In genomic region chr11:62613275-62613864, GRCh38 we compare ENCODE assay signal across 8 cellular contexts. TPM values are rescaled to one million over a fixed set of nuclear protein-coding genes. Genes with fewer than 3 reads are reported as not detected.
DNase-seq lines count a peak whose midpoint lies in the region; ATAC-seq and TF ChIP-seq lines count a peak whose summit lies in the region.

No MANE protein-coding gene starts in this region.

- H3K4me3 ChIP-seq in liver (ENCODE audit: low read depth in 1 of 3, low read length in 3 of 3) (no peak overlapping the region), thyroid gland (replicated peaks in 1 of 3) (no peak overlapping the region)

- WGBS in liver = 66% methylated on average over 23 of the region's 23 CpGs
- 73 to 86% methylated on average over 6 to 11 of the region's 23 CpGs for WGBS in thyroid gland, 2 donors

- H3K36me3 ChIP-seq in liver (ENCODE audit: control insufficient read depth in 4 of 4, insufficient read depth in 3 of 4, low read depth in 1 of 4, low read length in 3 of 4) (peaks cover 0 to 21% (median 2%) of the 10 kb centered on the region in 4 donors), thyroid gland (peaks cover 2 to 8% of the 10 kb centered on the region in 2 donors)

- H3K27ac ChIP-seq in angular gyrus (ENCODE audit: low read depth, low read length) = peak overlapping the region; percentile 95
- peak overlapping the region; percentile 73 to 88 for H3K27ac ChIP-seq in liver (ENCODE audit: low read depth in 1 of 2, low read length in 2 of 2)
- H3K27ac ChIP-seq in thyroid gland = peak overlapping the region; percentile 36 to 95 (median 87)

- H3K9me3 Mint-ChIP-seq in T-helper 2 cell treated with Interferon-gamma antibody and Interleukin-4, amounts not matched to agents 5 μg/mL and 100 μg/mL, for 36 hours = no peaks in the 10 kb centered on the region

- H3K9ac ChIP-seq in liver (ENCODE audit: low read depth in 1 of 2, low read length in 2 of 2) = no peak overlapping the region

- peaks cover 32% of the 10 kb centered on the region for H3K36me3 Mint-ChIP-seq in T-helper 2 cell treated with Interferon-gamma antibody and Interleukin-4, amounts not matched to agents 5 μg/mL and 100 μg/mL, for 36 hours (ENCODE audit: low read depth)

- no peaks in the 10 kb centered on the region for H3K9me3 ChIP-seq in liver (ENCODE audit: control insufficient read depth in 4 of 4, low read length in 3 of 4)
- H3K9me3 ChIP-seq in thyroid gland = no peaks in the 10 kb centered on the region

- H3K27me3 ChIP-seq in liver (ENCODE audit: control insufficient read depth in 4 of 4, insufficient read depth in 4 of 4, low read length in 3 of 4) = no peaks in the 10 kb centered on the region
- no peaks in the 10 kb centered on the region for H3K27me3 ChIP-seq in thyroid gland

- H3K27ac Mint-ChIP-seq in T-helper 2 cell treated with Interferon-gamma antibody and Interleukin-4, amounts not matched to agents 5 μg/mL and 100 μg/mL, for 36 hours = peak overlapping the region; percentile 82

- peaks cover 27% of the 10 kb centered on the region for H3K4me1 Mint-ChIP-seq in T-helper 2 cell treated with Interferon-gamma antibody and Interleukin-4, amounts not matched to agents 5 μg/mL and 100 μg/mL, for 36 hours (ENCODE audit: low read depth)

- no peak for TF ChIP-seq RAD21 in liver (IDR thresholded peaks at IDR 0.05)

- DNase-seq in T-helper 2 cell treated with Interferon-gamma antibody and Interleukin-4, amounts not matched to agents 5 μg/mL and 100 μg/mL, for 36 hours (ENCODE audit: low spot score) = no peak
- DNase-seq in T-helper 2 cell (no peak), thyroid gland (no peak)

- TF ChIP-seq CTCF in liver (IDR thresholded peaks at IDR 0.05; ENCODE audit: low read depth, low read length, missing input control) (no peak), thyroid gland (IDR thresholded peaks at IDR 0.05) (no peak)

- no peak for TF ChIP-seq POLR2A in thyroid gland (IDR thresholded peaks at IDR 0.05)

- peaks cover 7 to 30% (median 18%) of the 10 kb centered on the region in 4 donors for H3K4me1 ChIP-seq in liver (ENCODE audit: control insufficient read depth in 4 of 4, insufficient read depth in 4 of 4, low read length in 3 of 4)
- H3K4me1 ChIP-seq in thyroid gland = peaks cover 10 to 21% of the 10 kb centered on the region in 2 donors

- no peak overlapping the region for H3K4me3 Mint-ChIP-seq in T-helper 2 cell treated with Interferon-gamma antibody and Interleukin-4, amounts not matched to agents 5 μg/mL and 100 μg/mL, for 36 hours

- intact Hi-C loops in thyroid gland (cut with DNase I) = no loop called here

- ATAC-seq in HG03354 (IDR thresholded peaks at IDR 0.05; ENCODE audit: poor library complexity, severe bottlenecking, unreplicated experiment) (no peak), HG02588 (IDR thresholded peaks at IDR 0.05; ENCODE audit: unreplicated experiment) (no peak), HG03457 (IDR thresholded peaks at IDR 0.05; ENCODE audit: unreplicated experiment) (no peak)

- no peaks in the 10 kb centered on the region for H3K27me3 Mint-ChIP-seq in T-helper 2 cell treated with Interferon-gamma antibody and Interleukin-4, amounts not matched to agents 5 μg/mL and 100 μg/mL, for 36 hours (ENCODE audit: low read depth)

TF ChIP-seq in liver, 16 proteins besides CTCF, POLR2A, EP300 and RAD21:
- TF ChIP-seq ZBTB33 (IDR thresholded peaks at IDR 0.05) = no peak
- TF ChIP-seq EGR1 (IDR thresholded peaks at IDR 0.05; ENCODE audit: low read depth in 2 of 2) = no peak
- TF ChIP-seq ATF3 (IDR thresholded peaks at IDR 0.05) = no peak
- no peak for TF ChIP-seq RXRA (IDR thresholded peaks at IDR 0.05)
- TF ChIP-seq YY1 (IDR thresholded peaks at IDR 0.05) = no peak
- no peak for TF ChIP-seq REST (IDR thresholded peaks at IDR 0.05)
- TF ChIP-seq FOXA1 (IDR thresholded peaks at IDR 0.05) = no peak
- TF ChIP-seq NR2F2 (IDR thresholded peaks at IDR 0.05) = no peak
- TF ChIP-seq SP1 (IDR thresholded peaks at IDR 0.05) = no peak
- TF ChIP-seq JUND (IDR thresholded peaks at IDR 0.05) = no peak
- no peak for TF ChIP-seq FOXA2 (IDR thresholded peaks at IDR 0.05)
- TF ChIP-seq HNF4A (conservative IDR thresholded peaks at IDR 0.05) = no peak
- TF ChIP-seq HNF4G (IDR thresholded peaks at IDR 0.05) = no peak
- no peak for TF ChIP-seq MAX (IDR thresholded peaks at IDR 0.05)
- no peak for TF ChIP-seq GABPA (IDR thresholded peaks at IDR 0.05 in 1 of 2, conservative IDR thresholded peaks at IDR 0.05 in 1 of 2)
- no peak for TF ChIP-seq TAF1 (conservative IDR thresholded peaks at IDR 0.05)

RNA-seq across cellular contexts. Expression of gene ROM1, which starts 0.3 kb away (rescaled TPM):
- 1 to 10 TPM in 1 of 2 donors, under 1 TPM in 1; 0.84 to 1.3 TPM for total RNA-seq in liver
- 1 to 10 TPM in 1 of 2 donors, under 1 TPM in 1; 0.86 to 3.9 TPM for polyA plus RNA-seq in liver
- 1 to 10 TPM; 2.5 to 7.0 (median 5.2) TPM for total RNA-seq in thyroid gland

RNA-seq across cellular contexts. Expression of gene EML3, which starts 0.8 kb away (rescaled TPM):
- 10 to 100 TPM in 1 of 2 donors, 1 to 10 TPM in 1; 6.0 to 17.2 TPM for total RNA-seq in liver
- polyA plus RNA-seq in liver = 10 to 100 TPM in 1 of 2 donors, 1 to 10 TPM in 1; 9.9 to 19.3 TPM
- total RNA-seq in thyroid gland = 10 to 100 TPM; 28.3 to 58.0 (median 46.6) TPM

RNA-seq across cellular contexts. Expression of gene B3GAT3, which starts 8.4 kb away (rescaled TPM):
- 10 to 100 TPM; 13.1 TPM for total RNA-seq in liver
- polyA plus RNA-seq in liver = 10 to 100 TPM; 22.5 to 29.2 TPM
- total RNA-seq in thyroid gland = 10 to 100 TPM; 23.0 to 33.4 (median 25.1) TPM

RNA-seq across cellular contexts. Expression of gene MTA2, which starts 11.7 kb away (rescaled TPM):
- total RNA-seq in liver (10 to 100 TPM; 43.1 to 55.3 TPM), thyroid gland (10 to 100 TPM; 65.3 to 76.7 (median 70.7) TPM)
- 10 to 100 TPM in 1 of 2 donors, 1 to 10 TPM in 1; 4.4 to 21.4 TPM for polyA plus RNA-seq in liver

RNA-seq across cellular contexts. Expression of gene TUT1, which starts 22.0 kb away (rescaled TPM):
- total RNA-seq in liver (10 to 100 TPM in 1 of 2 donors, 1 to 10 TPM in 1; 5.6 to 12.1 TPM), thyroid gland (10 to 100 TPM; 13.7 to 20.0 (median 16.1) TPM)
- polyA plus RNA-seq in liver = 10 to 100 TPM; 15.2 to 15.8 TPM
